In genomic region chr11:6319001-6319878, GRCh38 we compare ENCODE assay signal across 8 cellular contexts. TPM values are rescaled to one million over a fixed set of nuclear protein-coding genes. Genes with fewer than 3 reads are reported as not detected.
DNase-seq lines count a peak whose midpoint lies in the region; ATAC-seq, FAIRE-seq and TF ChIP-seq lines count a peak whose summit lies in the region.

No MANE protein-coding gene starts in this region.

- H3K27me3 Mint-ChIP-seq in dendritic cell treated with granulocyte-macrophage colony-stimulating factor and Interleukin-4, amounts not matched to agents 40 ng/mL and 50 ng/mL, for 4 days = peaks cover 67% of the 10 kb centered on the region

- H2AK5ac ChIP-seq in mesenchymal stem cell (ENCODE audit: low read length, severe bottlenecking) = peak overlapping the region; percentile 96

- no peak overlapping the region for H3K4me2 ChIP-seq in HepG2 (ENCODE audit: low read depth, low read length)
- H3K4me2 ChIP-seq in mesenchymal stem cell (ENCODE audit: low read length, poor library complexity, severe bottlenecking) = peak overlapping the region; percentile 67

- no peak for ATAC-seq in HepG2
- no peak for ATAC-seq in HG02884 (IDR thresholded peaks at IDR 0.05; ENCODE audit: unreplicated experiment)
- no peak for ATAC-seq in GM18873 (IDR thresholded peaks at IDR 0.05; ENCODE audit: low FRiP score, unreplicated experiment)

- peak overlapping the region; percentile 93 for H2BK120ac ChIP-seq in mesenchymal stem cell (ENCODE audit: low read depth, low read length)

- DNase-seq in HepG2 (ENCODE audit: low spot score) = no peak
- no peak for DNase-seq in mesenchymal stem cell
- DNase-seq in vagina (ENCODE audit: extremely low spot score in 2 of 2) = no peak
- DNase-seq in GM12892 (ENCODE audit: insufficient read length) = no peak

- peaks cover 4% of the 10 kb centered on the region for H3K79me1 ChIP-seq in mesenchymal stem cell (replicated peaks; ENCODE audit: low read length, poor library complexity, severe bottlenecking)

- TF ChIP-seq RAD21 in liver (IDR thresholded peaks at IDR 0.05) (no peak), HepG2 (CRISPR knock-in tag; IDR thresholded peaks at IDR 0.05) (no peak)

- peaks cover 5 to 14% (median 8%) of the 10 kb centered on the region in 4 donors for H3K4me1 ChIP-seq in liver (ENCODE audit: control insufficient read depth in 4 of 4, insufficient read depth in 4 of 4, low read length in 3 of 4)
- no peaks in the 10 kb centered on the region for H3K4me1 ChIP-seq in HepG2 (ENCODE audit: insufficient read depth, low read length)
- H3K4me1 ChIP-seq in mesenchymal stem cell (ENCODE audit: control insufficient read depth, insufficient read depth, low read depth, low read length) = peaks cover 28% of the 10 kb centered on the region
- peaks cover 62% of the 10 kb centered on the region for H3K4me1 ChIP-seq in vagina

- H3K27me3 ChIP-seq in liver (ENCODE audit: control insufficient read depth in 4 of 4, insufficient read depth in 4 of 4, low read length in 3 of 4) = peaks cover 0 to 4% (median 0%) of the 10 kb centered on the region in 4 donors
- H3K27me3 ChIP-seq in HepG2 (ENCODE audit: control insufficient read depth in 1 of 2, insufficient read depth in 2 of 2, low read length in 2 of 2) = peaks cover 1 to 30% of the 10 kb centered on the region in 2 experiments; a peak in 3 of 5 replicates
- no peaks in the 10 kb centered on the region for H3K27me3 ChIP-seq in mesenchymal stem cell (ENCODE audit: control insufficient read depth in 1 of 2, insufficient read depth in 1 of 2, low read length in 2 of 2)
- no peaks in the 10 kb centered on the region for H3K27me3 ChIP-seq in vagina

- POLR2A ChIA-PET in HepG2 (lab: Yijun Ruan, JAX) = no interaction called here

- TF ChIP-seq CTCF in liver (IDR thresholded peaks at IDR 0.05; ENCODE audit: low read depth, low read length, missing input control) (no peak), HepG2 (CRISPR knock-in tag; IDR thresholded peaks at IDR 0.05) (no peak), vagina (IDR thresholded peaks at IDR 0.05) (no peak)

- peak overlapping the region in 2 of 3 donors; percentile 45 to 50 for H3K4me3 ChIP-seq in liver (ENCODE audit: low read depth in 1 of 3, low read length in 3 of 3)
- H3K4me3 ChIP-seq in HepG2 (replicated peaks in 1 of 3; ENCODE audit: insufficient read depth in 1 of 3, low read depth in 2 of 3, low read length in 3 of 3) = no peak overlapping the region
- H3K4me3 ChIP-seq in mesenchymal stem cell (ENCODE audit: insufficient read depth in 1 of 2, low read depth in 1 of 2, low read length in 2 of 2) = peak overlapping the region; percentile 76 to 89
- peak overlapping the region; percentile 69 to 82 for H3K4me3 ChIP-seq in vagina

- no peak overlapping the region for H2AFZ ChIP-seq in HepG2 (ENCODE audit: low read length)
- H2AFZ ChIP-seq in mesenchymal stem cell (ENCODE audit: low read depth, low read length) = no peak overlapping the region

- H3K4ac ChIP-seq in mesenchymal stem cell (ENCODE audit: low read depth in 1 of 2, low read length in 2 of 2) = peak overlapping the region; percentile 90 to 95

- 26% methylated on average over 47 of the region's 47 CpGs for WGBS in liver
- WGBS in HepG2 (ENCODE audit: low lambda C conversion rate) = 60% methylated on average over 25 of the region's 47 CpGs
- WGBS in mesenchymal stem cell = 3% methylated on average over 44 of the region's 47 CpGs

- H4K20me1 ChIP-seq in HepG2 (ENCODE audit: insufficient read depth, low read length) = no peaks in the 10 kb centered on the region

- intact Hi-C loops in HepG2 (cut with micrococcal nuclease; ENCODE audit: unreplicated experiment) (no loop called here), vagina (cut with DNase I) (no loop called here)
- intact Hi-C loops in dendritic cell treated with granulocyte-macrophage colony-stimulating factor and Interleukin-4, amounts not matched to agents 40 ng/mL and 50 ng/mL, for 4 days (cut with micrococcal nuclease) = no loop called here

- H3K9ac ChIP-seq in liver (ENCODE audit: low read depth in 1 of 2, low read length in 2 of 2) (no peak overlapping the region), HepG2 (ENCODE audit: insufficient read depth, low read depth, low read length) (no peak overlapping the region), mesenchymal stem cell (ENCODE audit: low read length) (peak overlapping the region; percentile 99)

- BruUV-seq in HepG2 (replicated peaks; lab: Mats Ljungman, UMichigan) = no TSS peak

- peak overlapping the region; percentile 70 to 79 for H3K27ac ChIP-seq in liver (ENCODE audit: low read depth in 1 of 2, low read length in 2 of 2)
- H3K27ac ChIP-seq in HepG2 (ENCODE audit: extremely low read length, insufficient read depth, low read length) = no peak overlapping the region
- peak overlapping the region; percentile 96 for H3K27ac ChIP-seq in mesenchymal stem cell (ENCODE audit: low read length, poor library complexity, severe bottlenecking)
- peak overlapping the region; percentile 100 for H3K27ac ChIP-seq in vagina

- no peaks in the 10 kb centered on the region for H3K36me3 ChIP-seq in liver (ENCODE audit: control insufficient read depth in 4 of 4, insufficient read depth in 3 of 4, low read depth in 1 of 4, low read length in 3 of 4)
- H3K36me3 ChIP-seq in HepG2 (replicated peaks in 1 of 2; ENCODE audit: control insufficient read depth in 1 of 2, insufficient read depth in 2 of 2, low read length in 2 of 2) = no peaks in the 10 kb centered on the region
- peaks cover 0 to 16% of the 10 kb centered on the region in 2 experiments for H3K36me3 ChIP-seq in mesenchymal stem cell (ENCODE audit: control insufficient read depth in 1 of 2, insufficient read depth in 2 of 2, low read depth in 1 of 2, low read length in 2 of 2)
- H3K36me3 ChIP-seq in vagina = no peaks in the 10 kb centered on the region

- peak overlapping the region; percentile 44 for H2BK15ac ChIP-seq in mesenchymal stem cell (ENCODE audit: low read depth, poor library complexity, severe bottlenecking)

- H4K91ac ChIP-seq in mesenchymal stem cell (ENCODE audit: low read length) = peak overlapping the region; percentile 100

- H3K4me3 Mint-ChIP-seq in dendritic cell treated with granulocyte-macrophage colony-stimulating factor and Interleukin-4, amounts not matched to agents 40 ng/mL and 50 ng/mL, for 4 days = peak overlapping the region; percentile 78

- peaks cover 38% of the 10 kb centered on the region for H3K4me1 Mint-ChIP-seq in dendritic cell treated with granulocyte-macrophage colony-stimulating factor and Interleukin-4, amounts not matched to agents 40 ng/mL and 50 ng/mL, for 4 days (ENCODE audit: low read depth)

- peak overlapping the region; percentile 90 to 100 for H3K18ac ChIP-seq in mesenchymal stem cell (ENCODE audit: low read depth in 1 of 2, low read length in 2 of 2)

- H3K36me3 Mint-ChIP-seq in dendritic cell treated with granulocyte-macrophage colony-stimulating factor and Interleukin-4, amounts not matched to agents 40 ng/mL and 50 ng/mL, for 4 days (ENCODE audit: low read depth) = no peaks in the 10 kb centered on the region

- peak overlapping the region; percentile 95 for H2BK5ac ChIP-seq in mesenchymal stem cell (ENCODE audit: low read depth, low read length, poor library complexity, severe bottlenecking)

- H4K8ac ChIP-seq in mesenchymal stem cell (ENCODE audit: low read length) = peak overlapping the region; percentile 99

- no peaks in the 10 kb centered on the region for H3K79me2 ChIP-seq in HepG2 (ENCODE audit: insufficient read depth, low read length)

- H3K23ac ChIP-seq in mesenchymal stem cell (ENCODE audit: low read length in 2 of 2) = peak overlapping the region in 1 of 2 experiments; percentile 66

- TF ChIP-seq POLR2A in HepG2 (IDR thresholded peaks at IDR 0.05; ENCODE audit: insufficient read depth in 1 of 2, low read depth in 2 of 2, low read length in 2 of 2) (no peak), vagina (IDR thresholded peaks at IDR 0.05) (no peak), GM12892 (IDR thresholded peaks at IDR 0.05; ENCODE audit: low read depth, low read length) (no peak)

- TF ChIP-seq EP300 in HepG2 (IDR thresholded peaks at IDR 0.05; ENCODE audit: low read depth in 2 of 2, low read length in 2 of 2) (no peak), HepG2 (CRISPR knock-in tag; IDR thresholded peaks at IDR 0.05; ENCODE audit: borderline replicate concordance) (no peak)

- peak overlapping the region; percentile 49 to 67 for H2BK12ac ChIP-seq in mesenchymal stem cell (ENCODE audit: low read length in 2 of 2)

- no peaks in the 10 kb centered on the region for H3K9me3 ChIP-seq in liver (ENCODE audit: control insufficient read depth in 4 of 4, low read length in 3 of 4)
- no peaks in the 10 kb centered on the region for H3K9me3 ChIP-seq in HepG2 (ENCODE audit: low read length)
- no peaks in the 10 kb centered on the region for H3K9me3 ChIP-seq in mesenchymal stem cell (ENCODE audit: control insufficient read depth, low read length)
- no peaks in the 10 kb centered on the region for H3K9me3 ChIP-seq in vagina

- H3K9me3 Mint-ChIP-seq in dendritic cell treated with granulocyte-macrophage colony-stimulating factor and Interleukin-4, amounts not matched to agents 40 ng/mL and 50 ng/mL, for 4 days = no peaks in the 10 kb centered on the region

- FAIRE-seq in HepG2 (lab: Jason Lieb, UNC) (no peak), GM12892 (lab: Jason Lieb, UNC) (no peak)

- H3K14ac ChIP-seq in mesenchymal stem cell (ENCODE audit: low read length in 2 of 2) = peak overlapping the region; percentile 76 to 91

- CTCF ChIA-PET in HepG2 (lab: Yijun Ruan, JAX; ENCODE audit: low intra/inter-chr PET ratio, low total read pairs) = no interaction called here

- H3K27ac Mint-ChIP-seq in dendritic cell treated with granulocyte-macrophage colony-stimulating factor and Interleukin-4, amounts not matched to agents 40 ng/mL and 50 ng/mL, for 4 days = peak overlapping the region; percentile 92

- in situ Hi-C loops in HepG2 (cut with HindIII; ENCODE audit: extremely low pct_ligation_motif_present, low pct_unique_long_range_greater_than_20kb) = loop anchor here (10.0 kb wide), 1 partner anchor 294 kb away; no protein-coding TSS in a partner anchor

RNA-seq across cellular contexts. Expression of gene CAVIN3, which starts 1.1 kb away (rescaled TPM):
- total RNA-seq in liver (1 to 10 TPM; 4.0 to 4.4 TPM), HepG2 (2016; rRNA removed; fragmentation: Illumina TruSeq; extraction: Trizol) (not detected in 2 replicates), vagina (156 TPM)
- polyA plus RNA-seq in liver (10 to 100 TPM in 1 of 2 donors, 1 to 10 TPM in 1; 2.5 to 13.9 TPM), HepG2 (2011; rRNA removed) (not detected in 2 replicates)
- total RNA-seq in HepG2 (2016; cell fraction: cytosol; rRNA removed; fragmentation: Illumina TruSeq; extraction: Trizol; ENCODE audit: low read depth) = not detected in 2 replicates
- not detected in 2 replicates for total RNA-seq in HepG2 (2016; cell fraction: insoluble cytoplasmic fraction; rRNA removed; fragmentation: Illumina TruSeq; extraction: Trizol)
- total RNA-seq in HepG2 (2016; cell fraction: membrane; rRNA removed; fragmentation: Illumina TruSeq; extraction: Trizol) = not detected in 2 replicates
- total RNA-seq in HepG2 (2016; cell fraction: nucleus; rRNA removed; fragmentation: Illumina TruSeq; extraction: Trizol) = not detected in 2 replicates
- polyA plus RNA-seq in HepG2 (2011; cell fraction: cytosol; rRNA removed) = not detected in 2 replicates
- polyA plus RNA-seq in HepG2 (2011; cell fraction: nucleus; rRNA removed) = not detected in 2 replicates
- polyA plus RNA-seq in HepG2 (2012) = not detected in 2 replicates
- polyA plus RNA-seq in HepG2 (2016; cell fraction: cytosol; fragmentation: Illumina TruSeq; extraction: Trizol; ENCODE audit: low read depth) = not detected in 2 replicates
- polyA plus RNA-seq in HepG2 (2016; cell fraction: insoluble cytoplasmic fraction; fragmentation: Illumina TruSeq; extraction: Trizol; ENCODE audit: low read depth) = not detected in 2 replicates
- polyA plus RNA-seq in HepG2 (2016; cell fraction: membrane; fragmentation: Illumina TruSeq; extraction: Trizol; ENCODE audit: low read depth) = not detected in 2 replicates
- polyA plus RNA-seq in HepG2 (2016; cell fraction: nucleus; fragmentation: Illumina TruSeq; extraction: Trizol; ENCODE audit: insufficient read depth, low read depth) = not detected in 2 replicates
- 8.6 TPM in 1 of 2 replicates, not detected in the other for polyA minus RNA-seq in HepG2 (2011; rRNA and poly(A)+ RNA removed; ENCODE audit: low replicate concordance)
- not detected in 2 replicates for polyA minus RNA-seq in HepG2 (2011; cell fraction: cytosol; rRNA and poly(A)+ RNA removed)
- not detected in 2 replicates for polyA minus RNA-seq in HepG2 (2011; cell fraction: nucleus; rRNA and poly(A)+ RNA removed)
- 146 TPM for polyA plus RNA-seq in mesenchymal stem cell (2013, experiment 1 of 2)
- polyA plus RNA-seq in mesenchymal stem cell (2013, experiment 2 of 2) = 151 TPM
- polyA plus RNA-seq in GM12892 (2012; ENCODE audit: missing spikeins) = 0.45 TPM

RNA-seq across cellular contexts. Expression of gene CCKBR, which starts 59.6 kb away (rescaled TPM):
- total RNA-seq in liver = not detected
- polyA plus RNA-seq in liver = not detected
- not detected in 2 replicates for total RNA-seq in HepG2 (2016; rRNA removed; fragmentation: Illumina TruSeq; extraction: Trizol)
- total RNA-seq in HepG2 (2016; cell fraction: cytosol; rRNA removed; fragmentation: Illumina TruSeq; extraction: Trizol; ENCODE audit: low read depth) = not detected in 2 replicates
- not detected in 2 replicates for total RNA-seq in HepG2 (2016; cell fraction: insoluble cytoplasmic fraction; rRNA removed; fragmentation: Illumina TruSeq; extraction: Trizol)
- total RNA-seq in HepG2 (2016; cell fraction: membrane; rRNA removed; fragmentation: Illumina TruSeq; extraction: Trizol) = not detected in 2 replicates
- total RNA-seq in HepG2 (2016; cell fraction: nucleus; rRNA removed; fragmentation: Illumina TruSeq; extraction: Trizol) = not detected in 2 replicates
- not detected in 2 replicates for polyA plus RNA-seq in HepG2 (2011; rRNA removed)
- not detected in 2 replicates for polyA plus RNA-seq in HepG2 (2011; cell fraction: cytosol; rRNA removed)
- not detected in 2 replicates for polyA plus RNA-seq in HepG2 (2011; cell fraction: nucleus; rRNA removed)
- polyA plus RNA-seq in HepG2 (2012) = not detected in 2 replicates
- polyA plus RNA-seq in HepG2 (2016; cell fraction: cytosol; fragmentation: Illumina TruSeq; extraction: Trizol; ENCODE audit: low read depth) = not detected in 2 replicates
- polyA plus RNA-seq in HepG2 (2016; cell fraction: insoluble cytoplasmic fraction; fragmentation: Illumina TruSeq; extraction: Trizol; ENCODE audit: low read depth) = not detected in 2 replicates
- polyA plus RNA-seq in HepG2 (2016; cell fraction: membrane; fragmentation: Illumina TruSeq; extraction: Trizol; ENCODE audit: low read depth) = not detected in 2 replicates
- not detected in 2 replicates for polyA plus RNA-seq in HepG2 (2016; cell fraction: nucleus; fragmentation: Illumina TruSeq; extraction: Trizol; ENCODE audit: insufficient read depth, low read depth)
- 0.06 TPM in 1 of 2 replicates, not detected in the other for polyA minus RNA-seq in HepG2 (2011; rRNA and poly(A)+ RNA removed; ENCODE audit: low replicate concordance)
- not detected in 2 replicates for polyA minus RNA-seq in HepG2 (2011; cell fraction: cytosol; rRNA and poly(A)+ RNA removed)
- polyA minus RNA-seq in HepG2 (2011; cell fraction: nucleus; rRNA and poly(A)+ RNA removed) = not detected in 2 replicates
- not detected for polyA plus RNA-seq in mesenchymal stem cell (2013, experiment 1 of 2)
- polyA plus RNA-seq in mesenchymal stem cell (2013, experiment 2 of 2) = not detected
- total RNA-seq in vagina = not detected
- not detected for polyA plus RNA-seq in GM12892 (2012; ENCODE audit: missing spikeins)

Comparison
In these comparisons a context has a peak if more than half of its experiments do, and no peak if none do; other contexts are left out.
1. H3K4me3 ChIP-seq: peak in liver (2 of 3), mesenchymal stem cell (2 of 2) and vagina (2 of 2); none in HepG2 (0 of 3).
2. RNA of gene CAVIN3, which starts 1.1 kb away (total RNA-seq): 156 TPM in vagina (single experiment); 4.0 to 4.4 TPM in liver and not detected in HepG2; every median in the first group is over 10 times any median in the second.